1 cellular context compared by ENCODE assay signal in the genomic region with DNA sequence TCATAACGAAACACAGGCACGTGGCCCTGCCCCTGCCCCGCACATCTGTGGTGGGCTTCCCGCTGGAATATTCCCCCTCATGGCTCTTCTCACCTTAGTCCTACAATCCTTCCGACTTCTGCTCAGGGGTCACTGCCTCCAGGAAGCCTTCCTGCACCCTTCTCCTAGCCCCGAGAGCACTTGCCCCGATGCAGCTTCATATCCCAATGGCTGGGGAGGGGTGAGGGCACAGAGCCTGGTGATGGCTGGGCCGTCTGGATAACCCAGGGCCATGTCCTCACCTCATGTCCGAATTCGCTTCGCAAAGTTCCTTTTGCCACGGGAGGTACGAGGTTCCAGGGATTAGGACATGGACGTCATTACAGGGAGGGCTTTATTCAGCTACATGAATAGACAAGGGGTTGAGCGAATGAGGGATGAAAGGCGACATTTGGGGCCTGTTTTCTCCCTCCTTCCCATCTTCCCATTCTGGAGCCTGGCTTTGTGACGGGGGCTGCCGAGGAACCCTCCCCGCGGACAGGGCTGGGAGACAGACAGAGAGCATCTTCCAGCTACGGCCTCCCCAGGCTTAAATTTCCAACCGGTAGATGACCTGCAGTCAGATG.
TF ChIP-seq lines count a peak whose summit lies in the region.

No MANE protein-coding gene starts in this region.

TF ChIP-seq in GM23338, 12 proteins besides CTCF, POLR2A, EP300 and RAD21 (continued from another document):
- TF ChIP-seq, protein P1, sequence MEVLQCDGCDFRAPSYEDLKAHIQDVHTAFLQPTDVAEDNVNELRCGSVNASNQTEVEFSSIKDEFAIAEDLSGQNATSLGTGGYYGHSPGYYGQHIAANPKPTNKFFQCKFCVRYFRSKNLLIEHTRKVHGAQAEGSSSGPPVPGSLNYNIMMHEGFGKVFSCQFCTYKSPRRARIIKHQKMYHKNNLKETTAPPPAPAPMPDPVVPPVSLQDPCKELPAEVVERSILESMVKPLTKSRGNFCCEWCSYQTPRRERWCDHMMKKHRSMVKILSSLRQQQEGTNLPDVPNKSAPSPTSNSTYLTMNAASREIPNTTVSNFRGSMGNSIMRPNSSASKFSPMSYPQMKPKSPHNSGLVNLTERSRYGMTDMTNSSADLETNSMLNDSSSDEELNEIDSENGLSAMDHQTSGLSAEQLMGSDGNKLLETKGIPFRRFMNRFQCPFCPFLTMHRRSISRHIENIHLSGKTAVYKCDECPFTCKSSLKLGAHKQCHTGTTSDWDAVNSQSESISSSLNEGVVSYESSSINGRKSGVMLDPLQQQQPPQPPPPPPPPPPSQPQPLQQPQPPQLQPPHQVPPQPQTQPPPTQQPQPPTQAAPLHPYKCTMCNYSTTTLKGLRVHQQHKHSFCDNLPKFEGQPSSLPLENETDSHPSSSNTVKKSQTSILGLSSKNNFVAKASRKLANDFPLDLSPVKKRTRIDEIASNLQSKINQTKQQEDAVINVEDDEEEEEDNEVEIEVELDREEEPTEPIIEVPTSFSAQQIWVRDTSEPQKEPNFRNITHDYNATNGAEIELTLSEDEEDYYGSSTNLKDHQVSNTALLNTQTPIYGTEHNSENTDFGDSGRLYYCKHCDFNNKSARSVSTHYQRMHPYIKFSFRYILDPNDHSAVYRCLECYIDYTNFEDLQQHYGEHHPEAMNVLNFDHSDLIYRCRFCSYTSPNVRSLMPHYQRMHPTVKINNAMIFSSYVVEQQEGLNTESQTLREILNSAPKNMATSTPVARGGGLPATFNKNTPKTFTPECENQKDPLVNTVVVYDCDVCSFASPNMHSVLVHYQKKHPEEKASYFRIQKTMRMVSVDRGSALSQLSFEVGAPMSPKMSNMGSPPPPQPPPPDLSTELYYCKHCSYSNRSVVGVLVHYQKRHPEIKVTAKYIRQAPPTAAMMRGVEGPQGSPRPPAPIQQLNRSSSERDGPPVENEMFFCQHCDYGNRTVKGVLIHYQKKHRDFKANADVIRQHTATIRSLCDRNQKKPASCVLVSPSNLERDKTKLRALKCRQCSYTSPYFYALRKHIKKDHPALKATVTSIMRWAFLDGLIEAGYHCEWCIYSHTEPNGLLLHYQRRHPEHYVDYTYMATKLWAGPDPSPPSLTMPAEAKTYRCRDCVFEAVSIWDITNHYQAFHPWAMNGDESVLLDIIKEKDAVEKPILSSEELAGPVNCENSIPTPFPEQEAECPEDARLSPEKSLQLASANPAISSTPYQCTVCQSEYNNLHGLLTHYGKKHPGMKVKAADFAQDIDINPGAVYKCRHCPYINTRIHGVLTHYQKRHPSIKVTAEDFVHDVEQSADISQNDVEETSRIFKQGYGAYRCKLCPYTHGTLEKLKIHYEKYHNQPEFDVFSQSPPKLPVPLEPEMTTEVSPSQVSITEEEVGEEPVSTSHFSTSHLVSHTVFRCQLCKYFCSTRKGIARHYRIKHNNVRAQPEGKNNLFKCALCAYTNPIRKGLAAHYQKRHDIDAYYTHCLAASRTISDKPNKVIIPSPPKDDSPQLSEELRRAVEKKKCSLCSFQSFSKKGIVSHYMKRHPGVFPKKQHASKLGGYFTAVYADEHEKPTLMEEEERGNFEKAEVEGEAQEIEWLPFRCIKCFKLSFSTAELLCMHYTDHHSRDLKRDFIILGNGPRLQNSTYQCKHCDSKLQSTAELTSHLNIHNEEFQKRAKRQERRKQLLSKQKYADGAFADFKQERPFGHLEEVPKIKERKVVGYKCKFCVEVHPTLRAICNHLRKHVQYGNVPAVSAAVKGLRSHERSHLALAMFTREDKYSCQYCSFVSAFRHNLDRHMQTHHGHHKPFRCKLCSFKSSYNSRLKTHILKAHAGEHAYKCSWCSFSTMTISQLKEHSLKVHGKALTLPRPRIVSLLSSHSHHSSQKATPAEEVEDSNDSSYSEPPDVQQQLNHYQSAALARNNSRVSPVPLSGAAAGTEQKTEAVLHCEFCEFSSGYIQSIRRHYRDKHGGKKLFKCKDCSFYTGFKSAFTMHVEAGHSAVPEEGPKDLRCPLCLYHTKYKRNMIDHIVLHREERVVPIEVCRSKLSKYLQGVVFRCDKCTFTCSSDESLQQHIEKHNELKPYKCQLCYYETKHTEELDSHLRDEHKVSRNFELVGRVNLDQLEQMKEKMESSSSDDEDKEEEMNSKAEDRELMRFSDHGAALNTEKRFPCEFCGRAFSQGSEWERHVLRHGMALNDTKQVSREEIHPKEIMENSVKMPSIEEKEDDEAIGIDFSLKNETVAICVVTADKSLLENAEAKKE (CRISPR knock-in tag; IDR thresholded peaks at IDR 0.05), result no peak
- no peak for TF ChIP-seq POLR2AphosphoS5 (IDR thresholded peaks at IDR 0.05; ENCODE audit: low read depth)
